ENCODE assay signal across 21 cellular contexts in the genomic region with DNA sequence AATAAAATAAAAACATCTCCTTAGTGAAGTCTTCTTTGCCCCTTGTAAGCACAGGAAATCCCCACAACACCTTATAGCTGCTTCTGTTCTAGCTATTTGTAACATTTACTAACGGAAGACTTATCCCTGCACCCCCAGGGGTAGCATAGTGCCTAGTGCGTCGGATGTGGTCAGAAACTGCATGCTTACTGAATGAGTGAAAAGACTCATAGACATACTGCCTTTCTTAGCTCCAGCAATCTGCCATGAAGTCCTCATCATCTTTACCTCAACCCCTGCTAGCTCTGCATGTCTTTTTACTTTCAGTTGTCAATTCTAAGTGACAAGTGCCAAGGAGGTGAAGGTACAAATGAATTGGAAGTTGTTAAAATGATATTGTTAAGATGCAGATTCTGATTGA. TPM values are rescaled to one million over a fixed set of nuclear protein-coding genes. Genes with fewer than 3 reads are reported as not detected.
A peak's percentile ranks its signal among the peaks of the same experiment; 100 is the strongest.
DNase-seq lines count a peak whose midpoint lies in the region; ATAC-seq and TF ChIP-seq lines count a peak whose summit lies in the region.
"Had no signal": no experiment of that assay in that cellular context is flagged by ENCODE, and none has a peak within 500 bp of the region (broad histone marks: within the 10 kb centered on the region; RNA-seq: fewer than 3 reads in every experiment).

No MANE protein-coding gene starts in this region.

- H3K9ac ChIP-seq in Loucy (ENCODE audit: low read depth, low read length, poor library complexity, severe bottlenecking): no peak overlapping the region
- H3K9ac ChIP-seq: KMS-11 had no signal

- no peak overlapping the region for H3K4me3 Mint-ChIP-seq in activated CD8-positive, alpha-beta memory T cell treated with anti-CD3 and anti-CD28 coated beads, Interleukin-2, amount 10 ng/mL, durations not matched to agents 7 days and 5 days
- peak overlapping the region in 1 of 2 donors; percentile 66 for H3K4me3 Mint-ChIP-seq in effector memory CD8-positive, alpha-beta T cell
- H3K4me3 Mint-ChIP-seq: activated B cell treated with CpG ODN at 0.5 μM for 24 hours; CD4-positive, alpha-beta T cell; neural crest cell had no signal

- no peaks in the 10 kb centered on the region for H3K9me3 ChIP-seq in Loucy (ENCODE audit: insufficient read depth, low read depth, low read length)
- H3K9me3 ChIP-seq in left ventricle myocardium inferior (replicated peaks): no peaks in the 10 kb centered on the region
- H3K9me3 ChIP-seq in gastroesophageal sphincter: no peaks in the 10 kb centered on the region
- H3K9me3 ChIP-seq: A549 had no signal

- 77 to 91% methylated on average over 3 of the region's 3 CpGs for WGBS in gastroesophageal sphincter (ENCODE audit: low coverage in 1 of 2), 2 donors

- H3F3A ChIP-seq in Loucy (ENCODE audit: low read depth): no peaks in the 10 kb centered on the region

- peak; percentile 90 for ATAC-seq in activated CD8-positive, alpha-beta memory T cell treated with anti-CD3 and anti-CD28 coated beads, Interleukin-2, amount 10 ng/mL, durations not matched to agents 7 days and 5 days
- ATAC-seq in effector memory CD8-positive, alpha-beta T cell (replicated peaks): peak; percentile 92
- ATAC-seq in GM18907 (IDR thresholded peaks at IDR 0.05; ENCODE audit: unreplicated experiment) (no peak), gastroesophageal sphincter (no peak)
- ATAC-seq: A549 had no signal

- H3K4me1 ChIP-seq in Loucy (ENCODE audit: insufficient read depth, low read length, poor library complexity, severe bottlenecking) (no peaks in the 10 kb centered on the region), left ventricle myocardium inferior (no peaks in the 10 kb centered on the region), gastroesophageal sphincter (no peaks in the 10 kb centered on the region)
- H3K4me1 ChIP-seq: A549 had no signal

- H3K36me3 Mint-ChIP-seq in activated CD8-positive, alpha-beta memory T cell treated with anti-CD3 and anti-CD28 coated beads, Interleukin-2, amount 10 ng/mL, durations not matched to agents 7 days and 5 days: peaks cover 2% of the 10 kb centered on the region
- H3K36me3 Mint-ChIP-seq in effector memory CD8-positive, alpha-beta T cell (ENCODE audit: insufficient read depth): peaks cover 11% of the 10 kb centered on the region

- TF ChIP-seq EP300 in gastroesophageal sphincter (IDR thresholded peaks at IDR 0.05): no peak

- TF ChIP-seq CTCF in Loucy (conservative IDR thresholded peaks at IDR 0.05; ENCODE audit: low read length) (no peak), left ventricle myocardium inferior (IDR thresholded peaks at IDR 0.05; ENCODE audit: borderline replicate concordance) (no peak), gastroesophageal sphincter (IDR thresholded peaks at IDR 0.05) (no peak)

- TF ChIP-seq POLR2A in gastroesophageal sphincter (IDR thresholded peaks at IDR 0.05): no peak

- H3K27me3 Mint-ChIP-seq in activated CD8-positive, alpha-beta memory T cell treated with anti-CD3 and anti-CD28 coated beads, Interleukin-2, amount 10 ng/mL, durations not matched to agents 7 days and 5 days: no peaks in the 10 kb centered on the region
- no peaks in the 10 kb centered on the region for H3K27me3 Mint-ChIP-seq in effector memory CD8-positive, alpha-beta T cell
- H3K27me3 Mint-ChIP-seq: activated B cell treated with CpG ODN at 0.5 μM for 24 hours; CD4-positive, alpha-beta T cell had no signal

- H4K20me1 ChIP-seq in Loucy (ENCODE audit: insufficient read depth, low read length, poor library complexity, severe bottlenecking): no peaks in the 10 kb centered on the region

- CTCF ChIA-PET in activated CD8-positive, alpha-beta memory T cell treated with anti-CD3 and anti-CD28 coated beads, Interleukin-2, amount 10 ng/mL, durations not matched to agents 7 days and 5 days (lab: Charles Lee): interaction anchor here (0.7 to 1.8 kb wide), 4 partner anchors 32 to 129 kb away, joined by 3 to 7 read pairs (median 4); no protein-coding TSS in a partner anchor

- no peaks in the 10 kb centered on the region for H3K9me2 ChIP-seq in Loucy (replicated peaks; ENCODE audit: low read depth, low read length)

- peaks cover 7% of the 10 kb centered on the region for H3K4me1 Mint-ChIP-seq in activated CD8-positive, alpha-beta memory T cell treated with anti-CD3 and anti-CD28 coated beads, Interleukin-2, amount 10 ng/mL, durations not matched to agents 7 days and 5 days
- peaks cover 3 to 6% of the 10 kb centered on the region in 2 donors for H3K4me1 Mint-ChIP-seq in effector memory CD8-positive, alpha-beta T cell (ENCODE audit: low read depth in 2 of 2)
- H3K4me1 Mint-ChIP-seq: activated B cell treated with CpG ODN at 0.5 μM for 24 hours, neural crest cell had no signal

- H3K27me3 ChIP-seq in Loucy (ENCODE audit: insufficient read depth, low read length, poor library complexity, severe bottlenecking) (no peaks in the 10 kb centered on the region), left ventricle myocardium inferior (ENCODE audit: low read depth) (no peaks in the 10 kb centered on the region), gastroesophageal sphincter (no peaks in the 10 kb centered on the region)

- peak overlapping the region; percentile 72 for H3K27ac Mint-ChIP-seq in activated CD8-positive, alpha-beta memory T cell treated with anti-CD3 and anti-CD28 coated beads, Interleukin-2, amount 10 ng/mL, durations not matched to agents 7 days and 5 days
- H3K27ac Mint-ChIP-seq in effector memory CD8-positive, alpha-beta T cell: peak overlapping the region; percentile 13 to 26
- H3K27ac Mint-ChIP-seq: activated B cell treated with CpG ODN at 0.5 μM for 24 hours; CD4-positive, alpha-beta T cell had no signal

- no peaks in the 10 kb centered on the region for H3K9me3 Mint-ChIP-seq in activated CD8-positive, alpha-beta memory T cell treated with anti-CD3 and anti-CD28 coated beads, Interleukin-2, amount 10 ng/mL, durations not matched to agents 7 days and 5 days (ENCODE audit: low read depth)
- H3K9me3 Mint-ChIP-seq in effector memory CD8-positive, alpha-beta T cell: no peaks in the 10 kb centered on the region
- H3K9me3 Mint-ChIP-seq: activated B cell treated with CpG ODN at 0.5 μM for 24 hours; CD4-positive, alpha-beta T cell; neural crest cell had no signal

- H3K27ac ChIP-seq in left ventricle myocardium inferior (replicated peaks): no peak overlapping the region
- H3K27ac ChIP-seq in gastroesophageal sphincter: no peak overlapping the region
- H3K27ac ChIP-seq: A549, KMS-11 had no signal

- H3K4me2 ChIP-seq in Loucy (ENCODE audit: low read depth, low read length, poor library complexity, severe bottlenecking): peak overlapping the region; percentile 37
- H3K4me2 ChIP-seq: A549, KMS-11 had no signal

- H3K4me3 ChIP-seq in Loucy (ENCODE audit: low read length, poor library complexity, severe bottlenecking): peak overlapping the region; percentile 27
- H3K4me3 ChIP-seq in left ventricle myocardium inferior: no peak overlapping the region
- H3K4me3 ChIP-seq in gastroesophageal sphincter: no peak overlapping the region
- H3K4me3 ChIP-seq: A549 had no signal

- no peaks in the 10 kb centered on the region for H3K79me2 ChIP-seq in Loucy (ENCODE audit: insufficient read depth, low read length)

- peak; percentile 60 for DNase-seq in activated CD8-positive, alpha-beta memory T cell treated with anti-CD3 and anti-CD28 coated beads, Interleukin-2, amount 10 ng/mL, durations not matched to agents 7 days and 5 days
- DNase-seq in activated CD8-positive, alpha-beta memory T cell treated with anti-CD3 and anti-CD28 coated beads, Interleukin-2, amount 50 U/mL, for 48 hours: no peak
- peak in 1 of 3 experiments; percentile 36 for DNase-seq in effector memory CD8-positive, alpha-beta T cell
- DNase-seq in left ventricle myocardium inferior: no peak
- no peak for DNase-seq in NK-92 (lab: John Stamatoyannopoulos, UW; ENCODE audit: unreplicated experiment)
- DNase-seq: activated B cell treated with CpG ODN at 0.5 μM for 24 hours; activated effector memory CD4-positive, alpha-beta T cell treated with anti-CD3 and anti-CD28 coated beads, Interleukin-2, amount 50 U/mL, for 16 hours; aorta; CD4-positive, alpha-beta T cell; DND-41; NCI-H1092; NCI-H2081; NCI-H524; OCI-M1; SIG-M5 had no signal

- no peak overlapping the region for H2AFZ ChIP-seq in Loucy (ENCODE audit: low read length)

- intact Hi-C loops in left ventricle myocardium inferior (cut with micrococcal nuclease): loop anchor here (10.0 kb wide), 1 partner anchor 131 kb away; no protein-coding TSS in a partner anchor

- H3K36me3 ChIP-seq in Loucy (ENCODE audit: insufficient read depth, low read length) (no peaks in the 10 kb centered on the region), left ventricle myocardium inferior (peaks cover 68% of the 10 kb centered on the region), gastroesophageal sphincter (peaks cover 0 to 56% of the 10 kb centered on the region in 2 donors)

RNA-seq across cellular contexts. Expression of gene RIOX1, which starts 12.9 kb away (rescaled TPM):
- total RNA-seq in activated CD8-positive, alpha-beta memory T cell treated with anti-CD3 and anti-CD28 coated beads, Interleukin-2, amount 10 ng/mL, durations not matched to agents 7 days and 5 days: 10 to 100 TPM; 20.7 to 25.6 TPM
- total RNA-seq in left ventricle myocardium inferior: 8.1 TPM
- total RNA-seq in gastroesophageal sphincter: 10 to 100 TPM; 13.6 to 21.8 (median 18.1) TPM

RNA-seq across cellular contexts. Expression of gene ACOT1, which starts 33.3 kb away (rescaled TPM):
- total RNA-seq in activated CD8-positive, alpha-beta memory T cell treated with anti-CD3 and anti-CD28 coated beads, Interleukin-2, amount 10 ng/mL, durations not matched to agents 7 days and 5 days: 1 to 10 TPM; 2.5 to 4.3 TPM
- total RNA-seq in left ventricle myocardium inferior: 20.3 TPM
- total RNA-seq in gastroesophageal sphincter: 10 to 100 TPM in 3 of 4 donors, 1 to 10 TPM in 1; 9.8 to 17.9 (median 16.5) TPM

RNA-seq across cellular contexts. Expression of gene NUMB, which starts 45.3 kb away (rescaled TPM):
- total RNA-seq in activated CD8-positive, alpha-beta memory T cell treated with anti-CD3 and anti-CD28 coated beads, Interleukin-2, amount 10 ng/mL, durations not matched to agents 7 days and 5 days: 10 to 100 TPM; 44.8 to 45.2 TPM
- total RNA-seq in left ventricle myocardium inferior (32.1 TPM), gastroesophageal sphincter (10 to 100 TPM; 42.4 to 63.5 (median 51.0) TPM)

RNA-seq across cellular contexts. Expression of gene HEATR4, which starts 55.1 kb away (rescaled TPM):
- not detected for total RNA-seq in activated CD8-positive, alpha-beta memory T cell treated with anti-CD3 and anti-CD28 coated beads, Interleukin-2, amount 10 ng/mL, durations not matched to agents 7 days and 5 days
- total RNA-seq in left ventricle myocardium inferior (0.38 TPM), gastroesophageal sphincter (under 1 TPM; 0.31 to 0.54 (median 0.35) TPM)
- total RNA-seq: activated B cell treated with CpG ODN at 0.5 μM for 24 hours; CD4-positive, alpha-beta T cell; neural crest cell had no signal

Comparison
In these comparisons a context has a peak if more than half of its experiments do, and no peak if none do; other contexts are left out.
1. ATAC-seq: peak in activated CD8-positive, alpha-beta memory T cell treated with anti-CD3 and anti-CD28 coated beads, Interleukin-2, amount 10 ng/mL, durations not matched to agents 7 days and 5 days (single experiment) and effector memory CD8-positive, alpha-beta T cell (single experiment); none in GM18907 (single experiment) and gastroesophageal sphincter (single experiment).